ENCODE assay signal across 11 cellular contexts in the genomic region with DNA sequence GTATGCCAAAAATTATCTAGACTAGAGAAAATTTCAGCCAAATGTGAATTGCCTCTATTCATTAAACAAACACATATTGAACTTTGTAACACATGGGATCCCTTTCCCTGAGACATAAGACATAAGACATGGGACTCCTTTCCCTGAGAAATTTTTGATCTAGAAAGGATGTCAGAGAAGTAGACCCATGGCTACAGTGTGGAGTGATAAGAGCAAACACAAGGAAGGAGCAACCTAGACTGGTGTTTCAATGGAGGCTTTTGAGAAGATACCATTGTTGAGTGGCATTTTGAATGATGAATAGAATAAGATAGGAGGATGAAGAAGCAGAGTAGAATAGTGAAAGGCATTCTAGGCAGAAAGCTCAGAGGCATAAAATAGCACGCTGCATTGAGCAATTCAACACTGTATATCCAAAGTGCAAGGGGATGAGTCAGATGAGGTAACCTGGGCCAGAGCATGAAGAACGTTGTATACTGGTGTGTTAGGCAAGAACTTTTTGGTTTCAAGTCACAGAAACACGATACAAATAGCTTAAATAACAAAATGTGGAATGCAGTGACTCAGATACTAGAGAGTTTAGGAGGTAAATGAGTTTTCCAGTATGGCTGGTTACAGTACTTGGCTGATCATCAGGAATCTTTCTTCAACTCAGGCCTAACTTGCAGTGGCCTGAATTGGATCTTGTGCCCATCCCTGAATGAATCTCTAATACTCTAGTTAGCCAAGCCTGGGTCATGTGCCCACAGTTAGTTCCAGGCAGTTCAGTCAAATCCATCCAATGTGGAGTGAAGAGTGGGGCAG.
DNase-seq lines count a peak whose midpoint lies in the region; ATAC-seq, FAIRE-seq and TF ChIP-seq lines count a peak whose summit lies in the region.
"Had no signal": no experiment of that assay in that cellular context is flagged by ENCODE, and none has a peak within 500 bp of the region (broad histone marks: within the 10 kb centered on the region; RNA-seq: fewer than 3 reads in every experiment).

No MANE protein-coding gene starts in this region.

- peaks cover 0 to 6% of the 10 kb centered on the region in 2 donors for H3K4me1 ChIP-seq in thyroid gland

- peak; percentile 76 for DNase-seq in HTR-8/SVneo (ENCODE audit: insufficient read length, low spot score)
- DNase-seq in amniotic stem cell (lab: John Stamatoyannopoulos, UW): peak; percentile 84
- peak; percentile 96 for DNase-seq in kidney epithelial cell (ENCODE audit: low read depth)
- DNase-seq in thyroid gland: peak; percentile 13 to 35
- DNase-seq in DMS53 treated with DMSO at 0.1 percent for 48 hours (lab: John Stamatoyannopoulos, UW; ENCODE audit: unreplicated experiment): no peak
- DNase-seq in activated CD8-positive, alpha-beta T cell treated with anti-CD3 and anti-CD28 coated beads for 36 hours: no peak
- no peak for DNase-seq in medulla oblongata (ENCODE audit: extremely low spot score)
- DNase-seq in NCI-H1694 treated with DMSO at 0.1 percent for 48 hours (lab: John Stamatoyannopoulos, UW): no peak
- DNase-seq: activated gamma-delta T cell treated with Interleukin-2 at 50 U/mL for 16 hours, NCI-H1417 treated with DMSO at 0.1 percent for 48 hours, retina had no signal

- no peak for ATAC-seq in activated CD8-positive, alpha-beta T cell treated with anti-CD3 and anti-CD28 coated beads for 36 hours

- POLR2A ChIA-PET in activated CD8-positive, alpha-beta T cell treated with anti-CD3 and anti-CD28 coated beads for 36 hours (lab: Charles Lee): no interaction called here

- H3K9me3 Mint-ChIP-seq in activated CD8-positive, alpha-beta T cell treated with anti-CD3 and anti-CD28 coated beads for 36 hours: peaks cover 4% of the 10 kb centered on the region

- no peak overlapping the region for H3K4me3 Mint-ChIP-seq in activated CD8-positive, alpha-beta T cell treated with anti-CD3 and anti-CD28 coated beads for 36 hours

- no peaks in the 10 kb centered on the region for H3K36me3 Mint-ChIP-seq in activated CD8-positive, alpha-beta T cell treated with anti-CD3 and anti-CD28 coated beads for 36 hours (ENCODE audit: low read depth)

- H3K27ac Mint-ChIP-seq in activated CD8-positive, alpha-beta T cell treated with anti-CD3 and anti-CD28 coated beads for 36 hours: no peak overlapping the region

- no peak for TF ChIP-seq POLR2A in thyroid gland (IDR thresholded peaks at IDR 0.05)

- no peaks in the 10 kb centered on the region for H3K27me3 ChIP-seq in kidney epithelial cell (ENCODE audit: control insufficient read depth, insufficient read depth, low read length)
- H3K27me3 ChIP-seq in thyroid gland: no peaks in the 10 kb centered on the region

- H3K9me3 ChIP-seq in thyroid gland: no peaks in the 10 kb centered on the region

- TF ChIP-seq CTCF in kidney epithelial cell (IDR thresholded peaks at IDR 0.05; ENCODE audit: insufficient read depth, low read length, poor library complexity, severe bottlenecking): no peak
- no peak for TF ChIP-seq CTCF in thyroid gland (IDR thresholded peaks at IDR 0.05)
- no peak for TF ChIP-seq CTCF in activated CD8-positive, alpha-beta T cell treated with anti-CD3 and anti-CD28 coated beads for 36 hours (IDR thresholded peaks at IDR 0.05)

- H3K27me3 Mint-ChIP-seq in activated CD8-positive, alpha-beta T cell treated with anti-CD3 and anti-CD28 coated beads for 36 hours: no peaks in the 10 kb centered on the region

- CTCF ChIA-PET in activated CD8-positive, alpha-beta T cell treated with anti-CD3 and anti-CD28 coated beads for 36 hours (lab: Charles Lee): interaction anchor here (1.5 kb wide), 1 partner anchor 33 kb away, joined by 3 read pairs; no protein-coding TSS in a partner anchor

- H3K36me3 ChIP-seq in kidney epithelial cell (ENCODE audit: control insufficient read depth, insufficient read depth, low read length): no peaks in the 10 kb centered on the region
- H3K36me3 ChIP-seq in thyroid gland: no peaks in the 10 kb centered on the region

- H3K4me1 Mint-ChIP-seq in activated CD8-positive, alpha-beta T cell treated with anti-CD3 and anti-CD28 coated beads for 36 hours (ENCODE audit: low read depth): peaks cover 5% of the 10 kb centered on the region

- H3K4me3 ChIP-seq in kidney epithelial cell (ENCODE audit: low read depth, low read length): no peak overlapping the region
- no peak overlapping the region for H3K4me3 ChIP-seq in thyroid gland (replicated peaks in 1 of 3)

- peak overlapping the region in 1 of 3 donors; percentile 15 for H3K27ac ChIP-seq in thyroid gland

- intact Hi-C loops in thyroid gland (cut with DNase I): no loop called here
- intact Hi-C loops in activated CD8-positive, alpha-beta T cell treated with anti-CD3 and anti-CD28 coated beads for 36 hours (cut with micrococcal nuclease): no loop called here

- FAIRE-seq in HTR-8/SVneo (lab: Jason Lieb, UNC): peak; percentile 89

- WGBS in thyroid gland, 2 donors: 38 to 55% methylated on average over 3 of the region's 3 CpGs

Comparison
In these comparisons a context has a peak if more than half of its experiments do, and no peak if none do; other contexts are left out.
1. DNase-seq: peak in HTR-8/SVneo (single experiment), amniotic stem cell (single experiment), kidney epithelial cell (single experiment) and thyroid gland (2 of 2); none in DMS53 treated with DMSO at 0.1 percent for 48 hours (single experiment), activated CD8-positive, alpha-beta T cell treated with anti-CD3 and anti-CD28 coated beads for 36 hours (single experiment), medulla oblongata (single experiment) and NCI-H1694 treated with DMSO at 0.1 percent for 48 hours (single experiment).